ENCODE assay signal across 17 cellular contexts in genomic region chr19:29591670-29592069, GRCh38. TPM values are rescaled to one million over a fixed set of nuclear protein-coding genes. Genes with fewer than 3 reads are reported as not detected.
DNase-seq lines count a peak whose midpoint lies in the region; ATAC-seq, FAIRE-seq and TF ChIP-seq lines count a peak whose summit lies in the region.
"Had no signal": no experiment of that assay in that cellular context is flagged by ENCODE, and none has a peak within 500 bp of the region (broad histone marks: within the 10 kb centered on the region; RNA-seq: fewer than 3 reads in every experiment).

No MANE protein-coding gene starts in this region.

- TF ChIP-seq CTCF in H1 (IDR thresholded peaks at IDR 0.05; ENCODE audit: control extremely low read depth in 1 of 3, insufficient read depth in 1 of 3, low read depth in 1 of 3, low read length in 3 of 3) (no peak), neural crest cell (conservative IDR thresholded peaks at IDR 0.05) (no peak), kidney (IDR thresholded peaks at IDR 0.05; ENCODE audit: borderline replicate concordance, extremely low read depth, insufficient read depth) (no peak)

- no peak for TF ChIP-seq EP300 in H1 (IDR thresholded peaks at IDR 0.05; ENCODE audit: borderline replicate concordance in 1 of 2, low read depth in 2 of 2, low read length in 2 of 2)

- no peak overlapping the region for H3K9ac ChIP-seq in H1 (replicated peaks in 1 of 4; ENCODE audit: extremely low read depth in 1 of 4, low read depth in 3 of 4, low read length in 3 of 4)
- no peak overlapping the region for H3K9ac ChIP-seq in kidney (ENCODE audit: low read length in 2 of 2)
- H3K9ac ChIP-seq: GM23248 had no signal

- H3K56ac ChIP-seq in H1 (replicated peaks; ENCODE audit: insufficient read length, low read depth, low read length), result no peak overlapping the region

- H4K5ac ChIP-seq in H1 (ENCODE audit: insufficient read length, low read depth, low read length), result no peak overlapping the region

- DNase-seq in COLO829 (ENCODE audit: low spot score), result peak; percentile 40
- no peak for DNase-seq in H1 (ENCODE audit: low read depth in 1 of 2, low spot score in 2 of 2)
- no peak for DNase-seq in neural crest cell (ENCODE audit: low read depth, low spot score)
- no peak for DNase-seq in activated CD4-positive, alpha-beta T cell treated with anti-CD3 and anti-CD28 coated beads, Interleukin-2, amount 10 ng/mL, durations not matched to agents 7 days and 5 days
- no peak for DNase-seq in kidney
- DNase-seq: 8988T; C1 segment of cervical spinal cord; Caco-2; CD4-positive, alpha-beta memory T cell; DMS153; DND-41; GM23248; H9 had no signal

- H3K9me3 ChIP-seq in H1 (ENCODE audit: insufficient read depth in 2 of 2, low read depth in 1 of 2, low read length in 1 of 2), result no peaks in the 10 kb centered on the region
- H3K9me3 ChIP-seq in kidney (ENCODE audit: control insufficient read depth in 1 of 2, low read length in 2 of 2), result no peaks in the 10 kb centered on the region
- H3K9me3 ChIP-seq: Caco-2 had no signal

- intact Hi-C loops in kidney (cut with DNase I), result no loop called here

- H4K20me1 ChIP-seq in H1 (replicated peaks in 1 of 2; ENCODE audit: control insufficient read depth in 1 of 2, insufficient read depth in 2 of 2, low read length in 2 of 2), result peaks cover 0 to 2% of the 10 kb centered on the region in 2 experiments

- H3K36me3 Mint-ChIP-seq in neural crest cell (ENCODE audit: low read depth), result no peaks in the 10 kb centered on the region
- H3K36me3 Mint-ChIP-seq in activated CD4-positive, alpha-beta T cell treated with anti-CD3 and anti-CD28 coated beads, Interleukin-2, amount 10 ng/mL, durations not matched to agents 7 days and 5 days (ENCODE audit: low read depth), result no peaks in the 10 kb centered on the region
- H3K36me3 Mint-ChIP-seq: CD4-positive, alpha-beta memory T cell had no signal

- H3K27ac ChIP-seq in H1 (ENCODE audit: low read depth, low read length) (no peak overlapping the region), kidney (ENCODE audit: low read depth in 2 of 2, low read length in 2 of 2) (no peak overlapping the region)
- H3K27ac ChIP-seq: GM23248 had no signal

- no peak overlapping the region for H3K4ac ChIP-seq in H1 (replicated peaks; ENCODE audit: insufficient read length, low read depth, low read length)

- CTCF ChIA-PET in H1 (lab: Charles Lee; ENCODE audit: partially characterized antibody), result interaction anchor here (0.8 to 1.6 kb wide), 3 partner anchors 20 to 62 kb away, joined by 3 to 4 read pairs (median 3); no protein-coding TSS in a partner anchor
- CTCF ChIA-PET in activated CD4-positive, alpha-beta T cell treated with anti-CD3 and anti-CD28 coated beads, Interleukin-2, amount 10 ng/mL, durations not matched to agents 7 days and 5 days (lab: Charles Lee), result interaction anchor here (1.2 to 1.7 kb wide), 2 partner anchors 8 to 18 kb away, joined by 3 to 4 read pairs; no protein-coding TSS in a partner anchor

- no peak overlapping the region for H3K4me2 ChIP-seq in H1 (ENCODE audit: insufficient read depth in 1 of 2, low read depth in 2 of 2, low read length in 2 of 2)

- no peak overlapping the region for H3K14ac ChIP-seq in H1 (ENCODE audit: insufficient read length)

- H3K27me3 ChIP-seq in H1 (replicated peaks in 1 of 4; ENCODE audit: control insufficient read depth in 3 of 4, extremely low read depth in 1 of 4, insufficient read depth in 3 of 4, low read length in 3 of 4), result peaks cover 0 to 4% (median 1%) of the 10 kb centered on the region in 4 experiments; a peak in 5 of 7 replicates

- H3K79me1 ChIP-seq in H1 (ENCODE audit: low read depth, low read length), result no peaks in the 10 kb centered on the region

- no peak for ATAC-seq in GM19467 (IDR thresholded peaks at IDR 0.05; ENCODE audit: unreplicated experiment)
- ATAC-seq: HCT116 had no signal

- no peak overlapping the region for H2AFZ ChIP-seq in H1 (ENCODE audit: low read length)
- H2AFZ ChIP-seq: GM23248 had no signal

- POLR2A ChIA-PET in H1 (lab: Charles Lee; ENCODE audit: partially characterized antibody), result interaction anchor here (1.5 kb wide), 1 partner anchor 9 kb away, joined by 3 read pairs; no protein-coding TSS in a partner anchor
- POLR2A ChIA-PET in activated CD4-positive, alpha-beta T cell treated with anti-CD3 and anti-CD28 coated beads, Interleukin-2, amount 10 ng/mL, durations not matched to agents 7 days and 5 days (lab: Charles Lee), result no interaction called here

- no peaks in the 10 kb centered on the region for H3K23me2 ChIP-seq in H1 (ENCODE audit: low read depth, low read length)

- H3K18ac ChIP-seq in H1 (ENCODE audit: extremely low read depth, low read length), result no peak overlapping the region

- H2BK12ac ChIP-seq in H1 (ENCODE audit: low read depth, low read length), result no peak overlapping the region

- H2BK120ac ChIP-seq in H1 (replicated peaks; ENCODE audit: low read depth, low read length), result no peak overlapping the region

- no peak for FAIRE-seq in H1 (lab: Jason Lieb, UNC)
- no peak for FAIRE-seq in kidney (lab: Jason Lieb, UNC)
- FAIRE-seq: G401.6, GM12892 had no signal

- H3K4me3 Mint-ChIP-seq in neural crest cell, result no peak overlapping the region
- no peak overlapping the region for H3K4me3 Mint-ChIP-seq in activated CD4-positive, alpha-beta T cell treated with anti-CD3 and anti-CD28 coated beads, Interleukin-2, amount 10 ng/mL, durations not matched to agents 7 days and 5 days
- H3K4me3 Mint-ChIP-seq: CD4-positive, alpha-beta memory T cell; H9 had no signal

- H3K27me3 Mint-ChIP-seq in neural crest cell (ENCODE audit: low read depth), result peaks cover 90% of the 10 kb centered on the region
- peaks cover 15% of the 10 kb centered on the region for H3K27me3 Mint-ChIP-seq in activated CD4-positive, alpha-beta T cell treated with anti-CD3 and anti-CD28 coated beads, Interleukin-2, amount 10 ng/mL, durations not matched to agents 7 days and 5 days

- H3K36me3 ChIP-seq in H1 (ENCODE audit: control insufficient read depth in 2 of 4, insufficient read depth in 4 of 4, low read length in 3 of 4), result no peaks in the 10 kb centered on the region
- no peaks in the 10 kb centered on the region for H3K36me3 ChIP-seq in kidney (ENCODE audit: control insufficient read depth in 1 of 2, insufficient read depth in 2 of 2, low read length in 2 of 2)

- no peak for TF ChIP-seq POLR2A in H1 (IDR thresholded peaks at IDR 0.05; ENCODE audit: control extremely low read depth in 1 of 2, low read depth in 2 of 2, low read length in 2 of 2)

- H3K4me3 ChIP-seq in H1 (ENCODE audit: extremely low read depth in 1 of 4, insufficient read depth in 2 of 4, low read depth in 3 of 4, low read length in 4 of 4), result no peak overlapping the region
- H3K4me3 ChIP-seq in kidney (ENCODE audit: low read length in 2 of 2), result no peak overlapping the region
- H3K4me3 ChIP-seq: GM23248 had no signal

- H2BK5ac ChIP-seq in H1 (ENCODE audit: low read depth, low read length), result no peak overlapping the region

- H3K4me1 ChIP-seq in H1 (replicated peaks in 1 of 4; ENCODE audit: control insufficient read depth in 3 of 4, insufficient read depth in 4 of 4, low read length in 3 of 4) (peaks cover 3 to 10% (median 9%) of the 10 kb centered on the region in 4 experiments; a peak in 6 of 7 replicates), kidney (ENCODE audit: control insufficient read depth in 1 of 2, insufficient read depth in 1 of 2, low read depth in 1 of 2, low read length in 2 of 2) (no peaks in the 10 kb centered on the region)
- H3K4me1 ChIP-seq: Caco-2 had no signal

- 97% methylated on average over 3 of the region's 3 CpGs; no CpG with 5 or more reads in 1 of the 2 experiments for WGBS in H1 (ENCODE audit: extremely low coverage in 1 of 2, insufficient coverage in 1 of 2, insufficient read length in 1 of 2, insufficient replicate concordance in 2 of 2, low coverage in 1 of 2, low lambda C conversion rate in 2 of 2, missing lambda C conversion rate in 1 of 2), 2 experiments

- peak overlapping the region; percentile 3 for H3K27ac Mint-ChIP-seq in neural crest cell (ENCODE audit: unreplicated experiment)
- no peak overlapping the region for H3K27ac Mint-ChIP-seq in activated CD4-positive, alpha-beta T cell treated with anti-CD3 and anti-CD28 coated beads, Interleukin-2, amount 10 ng/mL, durations not matched to agents 7 days and 5 days
- H3K27ac Mint-ChIP-seq: CD4-positive, alpha-beta memory T cell; H9 had no signal

- H2BK20ac ChIP-seq in H1 (ENCODE audit: low read length), result no peak overlapping the region

- no peaks in the 10 kb centered on the region for H3K79me2 ChIP-seq in H1 (ENCODE audit: control insufficient read depth in 1 of 2, insufficient read depth in 2 of 2, low read length in 2 of 2)

- H3K23ac ChIP-seq in H1 (ENCODE audit: insufficient read length), result no peak overlapping the region

- no peak for TF ChIP-seq RAD21 in H1 (IDR thresholded peaks at IDR 0.05 in 1 of 2, conservative IDR thresholded peaks at IDR 0.05 in 1 of 2; ENCODE audit: low read depth in 2 of 2, low read length in 2 of 2)

- 0 out of 2 replicates have a peak overlapping the region, but pooled peaks have one; percentile 67 for H2BK15ac ChIP-seq in H1 (ENCODE audit: low read length)

- H3K9me3 Mint-ChIP-seq in neural crest cell, result no peaks in the 10 kb centered on the region
- H3K9me3 Mint-ChIP-seq in activated CD4-positive, alpha-beta T cell treated with anti-CD3 and anti-CD28 coated beads, Interleukin-2, amount 10 ng/mL, durations not matched to agents 7 days and 5 days, result no peaks in the 10 kb centered on the region

- H4K91ac ChIP-seq in H1 (replicated peaks; ENCODE audit: insufficient read length, low read length), result no peak overlapping the region

- peaks cover 18% of the 10 kb centered on the region for H3K4me1 Mint-ChIP-seq in neural crest cell
- H3K4me1 Mint-ChIP-seq in activated CD4-positive, alpha-beta T cell treated with anti-CD3 and anti-CD28 coated beads, Interleukin-2, amount 10 ng/mL, durations not matched to agents 7 days and 5 days, result peaks cover 20% of the 10 kb centered on the region

- H4K8ac ChIP-seq in H1 (ENCODE audit: extremely low read depth, insufficient read depth, low read length), result no peak overlapping the region

- H2AK5ac ChIP-seq in H1 (ENCODE audit: low read depth, low read length), result no peak overlapping the region

RNA-seq across cellular contexts. Expression of gene POP4, which starts 14.4 kb away (rescaled TPM):
- total RNA-seq in H1 (2021; fragmentation: NEBNext Ultra II Directional; extraction: Animal tissue kit (Norgen Biotek cat#: 25700)), result 38.0 and 41.5 TPM in 2 replicates
- 22.8 and 29.1 TPM in 2 replicates for polyA plus RNA-seq in H1 (2011; rRNA removed)
- 36.0 TPM for polyA plus RNA-seq in H1 (2011; cell fraction: cytosol; rRNA removed)
- polyA plus RNA-seq in H1 (2011; cell fraction: nucleus; rRNA removed), result 35.2 TPM
- polyA plus RNA-seq in H1 (2012, experiment 1 of 2), result 28.3 to 36.0 TPM (median 33.8 TPM) in 4 replicates
- 21.5 TPM for polyA plus RNA-seq in H1 (2012, experiment 2 of 2)
- polyA plus RNA-seq in H1 (2013, experiment 1 of 2), result 49.0 TPM
- 48.9 TPM for polyA plus RNA-seq in H1 (2013, experiment 2 of 2)
- 25.6 and 43.4 TPM in 2 replicates for polyA minus RNA-seq in H1 (2011; rRNA and poly(A)+ RNA removed)
- polyA minus RNA-seq in H1 (2011; cell fraction: cytosol; rRNA and poly(A)+ RNA removed), result 21.2 TPM
- polyA minus RNA-seq in H1 (2011; cell fraction: nucleus; rRNA and poly(A)+ RNA removed), result 48.4 TPM
- total RNA-seq in neural crest cell, result 63.9 and 66.8 TPM in 2 replicates
- total RNA-seq in activated CD4-positive, alpha-beta T cell treated with anti-CD3 and anti-CD28 coated beads, Interleukin-2, amount 10 ng/mL, durations not matched to agents 7 days and 5 days, result 100 to 1,000 TPM in 1 of 2 experiments, 10 to 100 TPM in 1; 96.0 to 113 TPM
- total RNA-seq in kidney, result 60.5 TPM
- polyA plus RNA-seq in kidney (ENCODE audit: insufficient read depth, low read depth, low replicate concordance), result 87.9 TPM
